Comparison of ENCODE assay signal across 11 cellular contexts in the genomic region with DNA sequence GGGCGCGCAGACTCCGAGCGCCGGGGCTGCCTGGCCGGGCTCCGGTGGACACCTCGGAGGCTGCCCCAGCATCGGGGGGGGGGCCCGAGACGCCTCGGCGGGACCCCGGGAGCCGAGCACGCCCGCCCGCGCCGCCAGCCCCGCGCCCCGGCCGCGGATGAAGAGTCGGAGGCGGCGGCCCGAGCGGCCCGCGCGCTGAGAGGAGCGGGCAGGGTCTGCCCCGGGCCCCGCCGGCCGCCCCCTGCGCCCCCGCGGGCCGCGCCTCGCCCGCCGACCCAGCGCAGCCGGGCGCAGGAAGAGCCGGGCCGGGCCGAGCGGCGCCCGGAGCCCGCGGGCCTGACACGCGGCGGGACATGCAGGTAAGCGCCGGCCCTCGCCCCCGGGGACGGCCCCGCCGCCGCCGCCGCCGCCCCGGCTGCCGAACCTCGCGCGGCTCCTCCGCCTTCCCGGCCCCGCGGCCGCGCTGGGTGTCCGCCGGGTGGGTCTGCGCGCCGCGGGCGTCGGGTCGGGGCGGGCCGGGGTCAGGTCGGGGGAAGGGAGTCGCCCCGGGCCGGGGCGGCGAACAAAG.
DNase-seq lines count a peak whose midpoint lies in the region; ATAC-seq and TF ChIP-seq lines count a peak whose summit lies in the region.
"Had no signal": no experiment of that assay in that cellular context is flagged by ENCODE, and none has a peak within 500 bp of the region (broad histone marks: within the 10 kb centered on the region; RNA-seq: fewer than 3 reads in every experiment).

No MANE protein-coding gene starts in this region.

- peaks cover 26% of the 10 kb centered on the region for H3K9me1 ChIP-seq in IMR-90 (ENCODE audit: insufficient read depth, low read length)

- no peak overlapping the region for H4K5ac ChIP-seq in IMR-90 (ENCODE audit: low read depth, low read length)

- POLR2A ChIA-PET in IMR-90 (lab: Charles Lee; ENCODE audit: unreplicated experiment) = no interaction called here

- no peak for TF ChIP-seq POLR2A in IMR-90 (IDR thresholded peaks at IDR 0.05; ENCODE audit: low read depth, low read length)
- no peak for TF ChIP-seq POLR2A in esophagus muscularis mucosa (IDR thresholded peaks at IDR 0.05; ENCODE audit: low read depth)

- no peak for TF ChIP-seq EP300 in esophagus muscularis mucosa (IDR thresholded peaks at IDR 0.05)

- DNase-seq in IMR-90 = no peak
- no peak for DNase-seq in esophagus muscularis mucosa (ENCODE audit: extremely low spot score)
- no peak for DNase-seq in NCI-H2107 (lab: John Stamatoyannopoulos, UW)
- no peak for DNase-seq in middle frontal gyrus (ENCODE audit: extremely low spot score, low spot score)
- no peak for DNase-seq in NCI-H2227 treated with DMSO at 0.1 percent for 48 hours (lab: John Stamatoyannopoulos, UW)
- no peak for DNase-seq in CD1c-positive myeloid dendritic cell (ENCODE audit: extremely low spot score)
- DNase-seq: amniotic stem cell, substantia nigra had no signal

- peak overlapping the region; percentile 69 for H2BK5ac ChIP-seq in IMR-90 (ENCODE audit: low read depth, low read length, poor library complexity, severe bottlenecking)

- no TSS peak for BruUV-seq in IMR-90 (replicated peaks; lab: Mats Ljungman, UMichigan)

- H2AK5ac ChIP-seq in IMR-90 (ENCODE audit: low read depth, low read length) = no peak overlapping the region

- H3K9ac ChIP-seq in BLaER1 (0 out of 2 replicates have a peak overlapping the region, but pooled peaks have one; percentile 9), IMR-90 (ENCODE audit: low read depth, low read length) (peak overlapping the region; percentile 60; the same call in 1 of the 2 replicates)

- H3K4me2 ChIP-seq in BLaER1 = peak overlapping the region; percentile 94
- no peak overlapping the region for H3K4me2 ChIP-seq in IMR-90 (ENCODE audit: low read depth, low read length)

- H2BK15ac ChIP-seq in IMR-90 (ENCODE audit: low read depth, low read length) = no peak overlapping the region

- H4K91ac ChIP-seq in IMR-90 (ENCODE audit: insufficient read depth, low read depth, low read length) = no peak overlapping the region

- H3K27ac ChIP-seq in BLaER1 (no peak overlapping the region), IMR-90 (ENCODE audit: insufficient read depth, low read length) (peak overlapping the region; percentile 61; the same call in 1 of the 2 replicates), esophagus muscularis mucosa (replicated peaks in 1 of 4) (peak overlapping the region in 3 of 4 donors; percentile 2 to 69 (median 51))

- no peak overlapping the region for H4K8ac ChIP-seq in IMR-90 (ENCODE audit: low read depth in 2 of 2, low read length in 2 of 2)

- ATAC-seq in IMR-90 (ENCODE audit: low read depth) = peak; percentile 10
- ATAC-seq: naive thymus-derived CD4-positive, alpha-beta T cell had no signal

- no peak overlapping the region for H3K4ac ChIP-seq in IMR-90 (ENCODE audit: low read depth, low read length)

- intact Hi-C loops in IMR-90 (cut with micrococcal nuclease) = loop anchor here (5.0 kb wide), 1 partner anchor 47 kb away; no protein-coding TSS in a partner anchor
- intact Hi-C loops in esophagus muscularis mucosa (cut with DNase I) = no loop called here

- peaks cover 75% of the 10 kb centered on the region for H3K27me3 ChIP-seq in BLaER1
- H3K27me3 ChIP-seq in IMR-90 (ENCODE audit: control insufficient read depth, insufficient read depth, low read length) = no peaks in the 10 kb centered on the region
- peaks cover 0 to 35% (median 7%) of the 10 kb centered on the region in 4 donors for H3K27me3 ChIP-seq in esophagus muscularis mucosa
- peaks cover 30% of the 10 kb centered on the region for H3K27me3 ChIP-seq in neuron (ENCODE audit: insufficient read depth, low read length)

- TF ChIP-seq CTCF in IMR-90 (conservative IDR thresholded peaks at IDR 0.05; ENCODE audit: low read depth, low read length) (no peak), esophagus muscularis mucosa (IDR thresholded peaks at IDR 0.05) (no peak)

- H3K4me3 ChIP-seq in BLaER1 (peak overlapping the region; percentile 69), IMR-90 (ENCODE audit: insufficient read depth, low read depth, low read length) (peak overlapping the region; percentile 58), esophagus muscularis mucosa (peak overlapping the region; percentile 67 to 75 (median 70)), neuron (ENCODE audit: low read length) (peak overlapping the region; percentile 45)

- no peak overlapping the region for H3K23ac ChIP-seq in IMR-90 (ENCODE audit: low read depth, low read length)

- H2AK9ac ChIP-seq in IMR-90 (replicated peaks; ENCODE audit: low read depth, low read length, poor library complexity) = peak overlapping the region; percentile 50

- H2BK120ac ChIP-seq in IMR-90 (ENCODE audit: low read depth, low read length) = no peak overlapping the region

- H3K14ac ChIP-seq in IMR-90 (replicated peaks; ENCODE audit: low read depth, low read length) = no peak overlapping the region

- TF ChIP-seq RAD21 in IMR-90 (IDR thresholded peaks at IDR 0.05; ENCODE audit: low read length) = no peak

- H3K18ac ChIP-seq in IMR-90 (ENCODE audit: low read depth, low read length) = no peak overlapping the region

- dilution Hi-C loops in IMR-90 (cut with HindIII; ENCODE audit: low sequenced_read_pairs, unreplicated experiment) = no loop called here

- in situ Hi-C loops in IMR-90 (cut with MboI; ENCODE audit: low sequenced_read_pairs) = no loop called here

- 0% methylated on average over 44 of the region's 99 CpGs; no CpG with 5 or more reads in 1 of the 2 experiments for WGBS in IMR-90 (ENCODE audit: extremely low coverage in 2 of 2, insufficient read length in 1 of 2), 2 experiments
- 0% methylated on average over 11 of the region's 99 CpGs for WGBS in esophagus muscularis mucosa

- H2AFZ ChIP-seq in IMR-90 (replicated peaks; ENCODE audit: low read length, poor library complexity) = peak overlapping the region; percentile 81
- H2AFZ ChIP-seq in neuron (ENCODE audit: low read depth, low read length) = no peak overlapping the region

- H3K4me1 ChIP-seq in BLaER1 (peaks cover 70% of the 10 kb centered on the region), IMR-90 (ENCODE audit: control insufficient read depth, insufficient read depth, low read length) (peaks cover 39% of the 10 kb centered on the region), esophagus muscularis mucosa (peaks cover 0 to 41% (median 28%) of the 10 kb centered on the region in 4 donors), neuron (ENCODE audit: insufficient read depth, low read length) (peaks cover 6% of the 10 kb centered on the region)

- no peak overlapping the region for H2BK20ac ChIP-seq in IMR-90 (ENCODE audit: low read depth, low read length)

- CTCF ChIA-PET in IMR-90 (lab: Yijun Ruan, JAX) = no interaction called here

- peaks cover 7 to 73% of the 10 kb centered on the region in 2 experiments; a peak in 3 of 4 replicates for H3K79me1 ChIP-seq in IMR-90 (ENCODE audit: low read depth in 1 of 2, low read length in 2 of 2)

- H4K20me1 ChIP-seq in BLaER1 (peaks cover 63% of the 10 kb centered on the region), IMR-90 (ENCODE audit: insufficient read depth, low read length) (peaks cover 43% of the 10 kb centered on the region)

- H3K9me3 ChIP-seq in BLaER1 = no peaks in the 10 kb centered on the region
- no peaks in the 10 kb centered on the region for H3K9me3 ChIP-seq in IMR-90 (ENCODE audit: control insufficient read depth, insufficient read depth, low read length)
- H3K9me3 ChIP-seq in esophagus muscularis mucosa = no peaks in the 10 kb centered on the region
- H3K9me3 ChIP-seq in neuron (ENCODE audit: low read length) = no peaks in the 10 kb centered on the region

- H3K36me3 ChIP-seq in BLaER1 (no peaks in the 10 kb centered on the region), IMR-90 (ENCODE audit: control insufficient read depth, insufficient read depth, low read length) (no peaks in the 10 kb centered on the region), esophagus muscularis mucosa (no peaks in the 10 kb centered on the region), neuron (ENCODE audit: insufficient read depth, low read length) (no peaks in the 10 kb centered on the region)

- no peak overlapping the region for H3K56ac ChIP-seq in IMR-90 (ENCODE audit: extremely low read depth, insufficient read depth, low read length)

TF ChIP-seq in IMR-90, 13 proteins besides CTCF, POLR2A, EP300 and RAD21:
- no peak for TF ChIP-seq RFX5 (IDR thresholded peaks at IDR 0.05; ENCODE audit: low read depth, low read length)
- TF ChIP-seq, protein P1, sequence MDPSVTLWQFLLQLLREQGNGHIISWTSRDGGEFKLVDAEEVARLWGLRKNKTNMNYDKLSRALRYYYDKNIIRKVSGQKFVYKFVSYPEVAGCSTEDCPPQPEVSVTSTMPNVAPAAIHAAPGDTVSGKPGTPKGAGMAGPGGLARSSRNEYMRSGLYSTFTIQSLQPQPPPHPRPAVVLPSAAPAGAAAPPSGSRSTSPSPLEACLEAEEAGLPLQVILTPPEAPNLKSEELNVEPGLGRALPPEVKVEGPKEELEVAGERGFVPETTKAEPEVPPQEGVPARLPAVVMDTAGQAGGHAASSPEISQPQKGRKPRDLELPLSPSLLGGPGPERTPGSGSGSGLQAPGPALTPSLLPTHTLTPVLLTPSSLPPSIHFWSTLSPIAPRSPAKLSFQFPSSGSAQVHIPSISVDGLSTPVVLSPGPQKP (IDR thresholded peaks at IDR 0.05; ENCODE audit: borderline replicate concordance, low read depth, low read length) = no peak
- no peak for TF ChIP-seq MXI1 (IDR thresholded peaks at IDR 0.05; ENCODE audit: borderline replicate concordance, low read depth, low read length)
- no peak for TF ChIP-seq BHLHE40 (IDR thresholded peaks at IDR 0.05; ENCODE audit: low read depth, low read length)
- TF ChIP-seq, protein P2, sequence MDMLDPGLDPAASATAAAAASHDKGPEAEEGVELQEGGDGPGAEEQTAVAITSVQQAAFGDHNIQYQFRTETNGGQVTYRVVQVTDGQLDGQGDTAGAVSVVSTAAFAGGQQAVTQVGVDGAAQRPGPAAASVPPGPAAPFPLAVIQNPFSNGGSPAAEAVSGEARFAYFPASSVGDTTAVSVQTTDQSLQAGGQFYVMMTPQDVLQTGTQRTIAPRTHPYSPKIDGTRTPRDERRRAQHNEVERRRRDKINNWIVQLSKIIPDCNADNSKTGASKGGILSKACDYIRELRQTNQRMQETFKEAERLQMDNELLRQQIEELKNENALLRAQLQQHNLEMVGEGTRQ (IDR thresholded peaks at IDR 0.05; ENCODE audit: low read depth, low read length) = no peak
- TF ChIP-seq NFE2L2 (IDR thresholded peaks at IDR 0.05; ENCODE audit: low read depth, low read length) = no peak
- TF ChIP-seq CEBPB (IDR thresholded peaks at IDR 0.05; ENCODE audit: low read depth, low read length) = no peak
- no peak for TF ChIP-seq CHD1 (IDR thresholded peaks at IDR 0.05; ENCODE audit: low read depth, low read length)
- TF ChIP-seq MAFK (IDR thresholded peaks at IDR 0.05; ENCODE audit: low read depth, low read length) = no peak
- no peak for TF ChIP-seq FOS (IDR thresholded peaks at IDR 0.05; ENCODE audit: low read depth, low read length)
- TF ChIP-seq SMC3 (IDR thresholded peaks at IDR 0.05; ENCODE audit: low read depth, low read length) = no peak
- TF ChIP-seq RCOR1 (IDR thresholded peaks at IDR 0.05; ENCODE audit: insufficient replicate concordance, low read length) = no peak
- no peak for TF ChIP-seq MAZ (IDR thresholded peaks at IDR 0.05; ENCODE audit: borderline replicate concordance, low read depth, low read length)
